In genomic region chr3:87198774-87199173, GRCh38 we compare ENCODE assay signal across 24 cellular contexts.
"Had no signal": no experiment of that assay in that cellular context is flagged by ENCODE, and none has a peak within 500 bp of the region (broad histone marks: within the 10 kb centered on the region; RNA-seq: fewer than 3 reads in every experiment).

No MANE protein-coding gene starts in this region.

- H3K27me3 Mint-ChIP-seq: progenitor cell of endocrine pancreas had no signal

- DNase-seq: cortex of kidney; dorsolateral prefrontal cortex; effector CD8-positive, alpha-beta T cell; glutamatergic neuron; immature natural killer cell; left ventricle myocardium inferior; lower lobe of right lung; natural killer cell; occipital lobe; pancreas; right cardiac atrium; small intestine; stimulated activated CD4-positive, alpha-beta T cell treated with anti-CD3 and anti-CD28 coated beads, Interleukin-2, amount 100 ng/mL, for 48 hours; stimulated activated naive CD4-positive, alpha-beta T cell treated with Interleukin-2 at 50 U/mL for 16 hours; thyroid gland; upper lobe of left lung; uterus had no signal

- H3K4me3 Mint-ChIP-seq: immature natural killer cell, memory B cell, mesothelial cell of epicardium, natural killer cell, neural progenitor cell had no signal

- H3K4me1 Mint-ChIP-seq: immature natural killer cell, memory B cell, natural killer cell had no signal

- H3K4me3 ChIP-seq: dorsolateral prefrontal cortex, esophagus muscularis mucosa, gastroesophageal sphincter, left ventricle myocardium inferior, lower lobe of right lung, neural progenitor cell, pancreas, suprapubic skin, thyroid gland, upper lobe of left lung, uterus had no signal

- ATAC-seq: gastroesophageal sphincter, lower lobe of right lung, natural killer cell, pancreas, right cardiac atrium had no signal

- H3K27ac Mint-ChIP-seq: immature natural killer cell, memory B cell, mesothelial cell of epicardium, natural killer cell, neural progenitor cell, progenitor cell of endocrine pancreas had no signal

- H3K36me3 Mint-ChIP-seq: immature natural killer cell, memory B cell, mesothelial cell of epicardium, natural killer cell, neural progenitor cell had no signal
